Comparison of ENCODE assay signal across 1 cellular context in the genomic region with DNA sequence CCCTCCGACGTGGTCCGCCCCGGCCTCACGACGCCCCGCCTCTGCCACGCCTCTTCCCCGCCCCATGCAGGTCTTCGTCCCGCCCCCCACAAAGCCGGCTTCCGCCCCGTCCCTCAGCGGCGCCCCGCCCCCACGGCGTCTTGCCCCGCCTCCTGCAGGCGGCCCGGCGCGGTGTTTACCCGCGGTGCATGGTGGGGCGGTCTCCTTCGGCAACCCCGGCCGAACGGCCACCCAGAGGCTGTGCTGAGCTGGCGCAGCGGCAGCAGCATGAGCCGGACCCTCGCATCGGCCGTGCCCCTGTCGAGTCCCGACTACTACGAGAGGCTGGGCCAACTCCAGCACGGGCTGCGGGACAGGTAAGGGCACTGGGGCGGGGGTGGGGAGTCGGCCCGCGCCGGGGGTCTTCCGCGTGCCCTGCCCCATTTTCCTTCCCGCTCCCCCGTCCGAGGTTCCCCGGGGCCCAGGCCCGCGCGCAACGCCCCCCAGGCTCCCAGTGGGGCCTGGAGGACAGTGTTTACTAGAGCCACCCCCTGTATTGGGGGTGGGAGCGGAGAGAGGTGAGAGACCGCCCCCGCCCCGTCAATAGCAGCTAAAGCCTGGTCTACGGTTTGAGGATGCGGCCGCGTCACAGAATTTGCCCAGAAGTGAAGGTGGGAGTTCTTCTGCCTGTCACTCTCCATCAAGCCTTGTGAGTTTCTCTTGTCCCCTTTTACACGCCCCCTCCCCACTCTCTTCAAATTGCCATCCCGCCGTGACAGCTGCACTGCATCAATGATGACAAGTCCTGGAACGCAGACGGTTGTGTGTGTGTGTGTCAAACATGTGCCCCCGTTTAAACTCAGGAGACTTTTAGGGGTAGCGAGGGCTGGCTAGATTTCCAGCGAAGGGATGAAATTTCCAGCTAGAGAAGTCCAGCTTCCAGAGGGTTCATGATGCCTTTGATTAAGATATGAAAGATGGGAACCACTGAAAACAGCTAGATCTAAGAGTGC.
TF ChIP-seq lines count a peak whose summit lies in the region.

A gene with protein sequence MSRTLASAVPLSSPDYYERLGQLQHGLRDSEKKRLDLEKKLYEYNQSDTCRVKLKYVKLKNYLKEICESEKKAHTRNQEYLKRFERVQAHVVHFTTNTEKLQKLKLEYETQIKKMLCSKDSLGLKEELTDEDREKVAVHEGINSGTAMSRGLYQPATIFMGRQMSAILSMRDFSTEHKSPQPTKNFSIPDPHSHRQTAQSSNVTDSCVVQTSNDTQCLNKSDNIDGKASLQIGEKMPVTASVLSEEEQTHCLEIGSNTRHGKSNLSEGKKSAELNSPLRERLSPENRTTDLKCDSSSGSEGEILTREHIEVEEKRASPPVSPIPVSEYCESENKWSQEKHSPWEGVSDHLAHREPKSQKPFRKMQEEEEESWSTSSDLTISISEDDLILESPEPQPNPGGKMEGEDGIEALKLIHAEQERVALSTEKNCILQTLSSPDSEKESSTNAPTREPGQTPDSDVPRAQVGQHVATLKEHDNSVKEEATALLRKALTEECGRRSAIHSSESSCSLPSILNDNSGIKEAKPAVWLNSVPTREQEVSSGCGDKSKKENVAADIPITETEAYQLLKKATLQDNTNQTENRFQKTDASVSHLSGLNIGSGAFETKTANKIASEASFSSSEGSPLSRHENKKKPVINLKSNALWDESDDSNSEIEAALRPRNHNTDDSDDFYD (plus strand): TSS at position 234 of the 992 bp plus-strand sequence. CDS start 34 bp downstream, at position 268.

TF ChIP-seq in HepG2, 621 proteins besides CTCF, POLR2A, EP300 and RAD21 (continued from another document and continues in another):
- TF ChIP-seq GZF1 (CRISPR knock-in tag; IDR thresholded peaks at IDR 0.05) (peak; percentile 4; the same call in 1 of the 2 replicates), ZNF703 (CRISPR knock-in tag; IDR thresholded peaks at IDR 0.05; ENCODE audit: borderline replicate concordance) (0 out of 2 replicates have a peak, but pooled peaks have one; percentile 56), MYC (CRISPR knock-in tag; IDR thresholded peaks at IDR 0.05; ENCODE audit: borderline replicate concordance) (peak; percentile 92), GPN1 (CRISPR knock-in tag; IDR thresholded peaks at IDR 0.05; ENCODE audit: borderline replicate concordance) (0 out of 2 replicates have a peak, but pooled peaks have one; percentile 41), ZNF879 (CRISPR knock-in tag; IDR thresholded peaks at IDR 0.05) (peak; percentile 90; the same call in 1 of the 2 replicates), KAT8 (CRISPR knock-in tag; IDR thresholded peaks at IDR 0.05) (peak; percentile 78; the same call in 1 of the 2 replicates), ZMAT3 (CRISPR knock-in tag; conservative IDR thresholded peaks at IDR 0.05) (peak; percentile 90), ATF7-NPFF (CRISPR knock-in tag; IDR thresholded peaks at IDR 0.05; ENCODE audit: low read depth) (peak; percentile 10; the same call in 1 of the 2 replicates), ZNF251 (CRISPR knock-in tag; IDR thresholded peaks at IDR 0.05) (no peak; the same call in 1 of the 2 replicates), THAP11 (CRISPR knock-in tag; IDR thresholded peaks at IDR 0.05) (peak; percentile 85), MATR3 (CRISPR knock-in tag; IDR thresholded peaks at IDR 0.05) (no peak), ELF3 (CRISPR knock-in tag; IDR thresholded peaks at IDR 0.05) (peak; percentile 37; the same call in 1 of the 2 replicates), ZC3H13 (CRISPR knock-in tag; IDR thresholded peaks at IDR 0.05) (peak; percentile 86), JUN (CRISPR knock-in tag; IDR thresholded peaks at IDR 0.05) (0 out of 2 replicates have a peak, but pooled peaks have one; percentile 25), FOXC1 (CRISPR knock-in tag; IDR thresholded peaks at IDR 0.05; ENCODE audit: borderline replicate concordance) (peak; percentile 63; the same call in 1 of the 2 replicates), JUND (CRISPR knock-in tag; IDR thresholded peaks at IDR 0.05) (no peak; the same call in 1 of the 2 replicates), PRPF4 (IDR thresholded peaks at IDR 0.05; ENCODE audit: low read depth, low read length, poor library complexity, severe bottlenecking) (peak; percentile 12), HOMEZ (CRISPR knock-in tag; IDR thresholded peaks at IDR 0.05; ENCODE audit: low read depth) (peak; percentile 98), ZNF260 (CRISPR knock-in tag; IDR thresholded peaks at IDR 0.05; ENCODE audit: borderline replicate concordance, low read depth) (no peak), DNMT1 (CRISPR knock-in tag; IDR thresholded peaks at IDR 0.05) (peak; percentile 96; the same call in 1 of the 2 replicates), HNF4G (IDR thresholded peaks at IDR 0.05; ENCODE audit: borderline replicate concordance, low read depth, low read length) (no peak), HNF4G (CRISPR knock-in tag; IDR thresholded peaks at IDR 0.05; ENCODE audit: borderline replicate concordance, low read depth) (peak; percentile 58; the same call in 1 of the 2 replicates), ZSCAN20 (CRISPR knock-in tag; IDR thresholded peaks at IDR 0.05; ENCODE audit: borderline replicate concordance) (0 out of 2 replicates have a peak, but pooled peaks have one; percentile 49), GFI1 (CRISPR knock-in tag; IDR thresholded peaks at IDR 0.05; ENCODE audit: borderline replicate concordance) (no peak; the same call in 1 of the 2 replicates), TEAD2 (CRISPR knock-in tag; IDR thresholded peaks at IDR 0.05) (no peak), ZNF24 (IDR thresholded peaks at IDR 0.05) (no peak), RELA (CRISPR knock-in tag; IDR thresholded peaks at IDR 0.05) (0 out of 2 replicates have a peak, but pooled peaks have one; percentile 38), TAF15 (IDR thresholded peaks at IDR 0.05; ENCODE audit: low read depth, low read length, poor library complexity, severe bottlenecking) (peak; percentile 99), ZNF83 (CRISPR knock-in tag; IDR thresholded peaks at IDR 0.05; ENCODE audit: borderline replicate concordance) (0 out of 2 replicates have a peak, but pooled peaks have one; percentile 56), MIXL1 (CRISPR knock-in tag; IDR thresholded peaks at IDR 0.05) (peak; percentile 54; the same call in 1 of the 2 replicates), MXI1 (IDR thresholded peaks at IDR 0.05; ENCODE audit: borderline replicate concordance, low read depth, low read length) (peak; percentile 90; the same call in 1 of the 3 replicates), ZNF672 (CRISPR knock-in tag; IDR thresholded peaks at IDR 0.05) (0 out of 2 replicates have a peak, but pooled peaks have one; percentile 51), ZNF768 (CRISPR knock-in tag; IDR thresholded peaks at IDR 0.05) (peak; percentile 84), SOX5 (CRISPR knock-in tag; IDR thresholded peaks at IDR 0.05; ENCODE audit: borderline replicate concordance) (peak; percentile 60; the same call in 1 of the 2 replicates), FIP1L1 (IDR thresholded peaks at IDR 0.05; ENCODE audit: borderline replicate concordance, insufficient read depth, low read depth, low read length) (no peak; the same call in 1 of the 2 replicates)
- TF ChIP-seq, protein P1, sequence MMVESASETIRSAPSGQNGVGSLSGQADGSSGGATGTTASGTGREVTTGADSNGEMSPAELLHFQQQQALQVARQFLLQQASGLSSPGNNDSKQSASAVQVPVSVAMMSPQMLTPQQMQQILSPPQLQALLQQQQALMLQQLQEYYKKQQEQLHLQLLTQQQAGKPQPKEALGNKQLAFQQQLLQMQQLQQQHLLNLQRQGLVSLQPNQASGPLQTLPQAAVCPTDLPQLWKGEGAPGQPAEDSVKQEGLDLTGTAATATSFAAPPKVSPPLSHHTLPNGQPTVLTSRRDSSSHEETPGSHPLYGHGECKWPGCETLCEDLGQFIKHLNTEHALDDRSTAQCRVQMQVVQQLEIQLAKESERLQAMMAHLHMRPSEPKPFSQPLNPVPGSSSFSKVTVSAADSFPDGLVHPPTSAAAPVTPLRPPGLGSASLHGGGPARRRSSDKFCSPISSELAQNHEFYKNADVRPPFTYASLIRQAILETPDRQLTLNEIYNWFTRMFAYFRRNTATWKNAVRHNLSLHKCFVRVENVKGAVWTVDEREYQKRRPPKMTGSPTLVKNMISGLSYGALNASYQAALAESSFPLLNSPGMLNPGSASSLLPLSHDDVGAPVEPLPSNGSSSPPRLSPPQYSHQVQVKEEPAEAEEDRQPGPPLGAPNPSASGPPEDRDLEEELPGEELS (CRISPR knock-in tag; IDR thresholded peaks at IDR 0.05) = peak; percentile 91
- TF ChIP-seq, protein P2, sequence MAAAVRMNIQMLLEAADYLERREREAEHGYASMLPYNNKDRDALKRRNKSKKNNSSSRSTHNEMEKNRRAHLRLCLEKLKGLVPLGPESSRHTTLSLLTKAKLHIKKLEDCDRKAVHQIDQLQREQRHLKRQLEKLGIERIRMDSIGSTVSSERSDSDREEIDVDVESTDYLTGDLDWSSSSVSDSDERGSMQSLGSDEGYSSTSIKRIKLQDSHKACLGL (CRISPR knock-in tag; IDR thresholded peaks at IDR 0.05) = peak; percentile 92
- TF ChIP-seq, protein P3, sequence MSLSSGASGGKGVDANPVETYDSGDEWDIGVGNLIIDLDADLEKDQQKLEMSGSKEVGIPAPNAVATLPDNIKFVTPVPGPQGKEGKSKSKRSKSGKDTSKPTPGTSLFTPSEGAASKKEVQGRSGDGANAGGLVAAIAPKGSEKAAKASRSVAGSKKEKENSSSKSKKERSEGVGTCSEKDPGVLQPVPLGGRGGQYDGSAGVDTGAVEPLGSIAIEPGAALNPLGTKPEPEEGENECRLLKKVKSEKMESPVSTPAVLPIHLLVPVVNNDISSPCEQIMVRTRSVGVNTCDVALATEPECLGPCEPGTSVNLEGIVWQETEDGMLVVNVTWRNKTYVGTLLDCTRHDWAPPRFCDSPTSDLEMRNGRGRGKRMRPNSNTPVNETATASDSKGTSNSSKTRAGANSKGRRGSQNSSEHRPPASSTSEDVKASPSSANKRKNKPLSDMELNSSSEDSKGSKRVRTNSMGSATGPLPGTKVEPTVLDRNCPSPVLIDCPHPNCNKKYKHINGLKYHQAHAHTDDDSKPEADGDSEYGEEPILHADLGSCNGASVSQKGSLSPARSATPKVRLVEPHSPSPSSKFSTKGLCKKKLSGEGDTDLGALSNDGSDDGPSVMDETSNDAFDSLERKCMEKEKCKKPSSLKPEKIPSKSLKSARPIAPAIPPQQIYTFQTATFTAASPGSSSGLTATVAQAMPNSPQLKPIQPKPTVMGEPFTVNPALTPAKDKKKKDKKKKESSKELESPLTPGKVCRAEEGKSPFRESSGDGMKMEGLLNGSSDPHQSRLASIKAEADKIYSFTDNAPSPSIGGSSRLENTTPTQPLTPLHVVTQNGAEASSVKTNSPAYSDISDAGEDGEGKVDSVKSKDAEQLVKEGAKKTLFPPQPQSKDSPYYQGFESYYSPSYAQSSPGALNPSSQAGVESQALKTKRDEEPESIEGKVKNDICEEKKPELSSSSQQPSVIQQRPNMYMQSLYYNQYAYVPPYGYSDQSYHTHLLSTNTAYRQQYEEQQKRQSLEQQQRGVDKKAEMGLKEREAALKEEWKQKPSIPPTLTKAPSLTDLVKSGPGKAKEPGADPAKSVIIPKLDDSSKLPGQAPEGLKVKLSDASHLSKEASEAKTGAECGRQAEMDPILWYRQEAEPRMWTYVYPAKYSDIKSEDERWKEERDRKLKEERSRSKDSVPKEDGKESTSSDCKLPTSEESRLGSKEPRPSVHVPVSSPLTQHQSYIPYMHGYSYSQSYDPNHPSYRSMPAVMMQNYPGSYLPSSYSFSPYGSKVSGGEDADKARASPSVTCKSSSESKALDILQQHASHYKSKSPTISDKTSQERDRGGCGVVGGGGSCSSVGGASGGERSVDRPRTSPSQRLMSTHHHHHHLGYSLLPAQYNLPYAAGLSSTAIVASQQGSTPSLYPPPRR (CRISPR knock-in tag; IDR thresholded peaks at IDR 0.05; ENCODE audit: borderline replicate concordance) = peak; percentile 72; the same call in 1 of the 2 replicates
- TF ChIP-seq, protein P4, sequence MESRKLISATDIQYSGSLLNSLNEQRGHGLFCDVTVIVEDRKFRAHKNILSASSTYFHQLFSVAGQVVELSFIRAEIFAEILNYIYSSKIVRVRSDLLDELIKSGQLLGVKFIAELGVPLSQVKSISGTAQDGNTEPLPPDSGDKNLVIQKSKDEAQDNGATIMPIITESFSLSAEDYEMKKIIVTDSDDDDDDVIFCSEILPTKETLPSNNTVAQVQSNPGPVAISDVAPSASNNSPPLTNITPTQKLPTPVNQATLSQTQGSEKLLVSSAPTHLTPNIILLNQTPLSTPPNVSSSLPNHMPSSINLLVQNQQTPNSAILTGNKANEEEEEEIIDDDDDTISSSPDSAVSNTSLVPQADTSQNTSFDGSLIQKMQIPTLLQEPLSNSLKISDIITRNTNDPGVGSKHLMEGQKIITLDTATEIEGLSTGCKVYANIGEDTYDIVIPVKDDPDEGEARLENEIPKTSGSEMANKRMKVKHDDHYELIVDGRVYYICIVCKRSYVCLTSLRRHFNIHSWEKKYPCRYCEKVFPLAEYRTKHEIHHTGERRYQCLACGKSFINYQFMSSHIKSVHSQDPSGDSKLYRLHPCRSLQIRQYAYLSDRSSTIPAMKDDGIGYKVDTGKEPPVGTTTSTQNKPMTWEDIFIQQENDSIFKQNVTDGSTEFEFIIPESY (CRISPR knock-in tag; IDR thresholded peaks at IDR 0.05) = no peak; the same call in 1 of the 2 replicates
- TF ChIP-seq, protein P5, sequence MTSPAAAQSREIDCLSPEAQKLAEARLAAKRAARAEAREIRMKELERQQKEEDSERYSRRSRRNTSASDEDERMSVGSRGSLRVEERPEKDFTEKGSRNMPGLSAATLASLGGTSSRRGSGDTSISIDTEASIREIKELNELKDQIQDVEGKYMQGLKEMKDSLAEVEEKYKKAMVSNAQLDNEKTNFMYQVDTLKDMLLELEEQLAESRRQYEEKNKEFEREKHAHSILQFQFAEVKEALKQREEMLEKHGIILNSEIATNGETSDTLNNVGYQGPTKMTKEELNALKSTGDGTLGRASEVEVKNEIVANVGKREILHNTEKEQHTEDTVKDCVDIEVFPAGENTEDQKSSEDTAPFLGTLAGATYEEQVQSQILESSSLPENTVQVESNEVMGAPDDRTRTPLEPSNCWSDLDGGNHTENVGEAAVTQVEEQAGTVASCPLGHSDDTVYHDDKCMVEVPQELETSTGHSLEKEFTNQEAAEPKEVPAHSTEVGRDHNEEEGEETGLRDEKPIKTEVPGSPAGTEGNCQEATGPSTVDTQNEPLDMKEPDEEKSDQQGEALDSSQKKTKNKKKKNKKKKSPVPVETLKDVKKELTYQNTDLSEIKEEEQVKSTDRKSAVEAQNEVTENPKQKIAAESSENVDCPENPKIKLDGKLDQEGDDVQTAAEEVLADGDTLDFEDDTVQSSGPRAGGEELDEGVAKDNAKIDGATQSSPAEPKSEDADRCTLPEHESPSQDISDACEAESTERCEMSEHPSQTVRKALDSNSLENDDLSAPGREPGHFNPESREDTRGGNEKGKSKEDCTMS (CRISPR knock-in tag; conservative IDR thresholded peaks at IDR 0.05) = no peak
